ENCODE assay signal across 22 cellular contexts in genomic region chrX:102975016-102975415, GRCh38. TPM values are rescaled to one million over a fixed set of nuclear protein-coding genes. Genes with fewer than 3 reads are reported as not detected.
"Had no signal": no experiment of that assay in that cellular context is flagged by ENCODE, and none has a peak within 500 bp of the region (broad histone marks: within the 10 kb centered on the region; RNA-seq: fewer than 3 reads in every experiment).

No MANE protein-coding gene starts in this region.

- H3K4me3 ChIP-seq: esophagus squamous epithelium, hepatocyte, lung, neural progenitor cell, pancreas, smooth muscle cell had no signal

- H3K4me3 Mint-ChIP-seq: natural killer cell treated with Interleukin-12 subunit alpha and Interleukin-12 subunit beta and Interleukin-15 and Interleukin-18, amount 100 ng/mL, for 72 hours; neural progenitor cell; type B pancreatic cell had no signal

- H3K4me2 ChIP-seq: hepatocyte, neural progenitor cell, smooth muscle cell had no signal

- H3K36me3 Mint-ChIP-seq: neural progenitor cell had no signal

- H3K36me3 ChIP-seq: esophagus squamous epithelium, neural progenitor cell, pancreas had no signal

- DNase-seq: dermis blood vessel endothelial cell; esophagus squamous epithelium; foreskin melanocyte; head of caudate nucleus; left colon; left ventricle myocardium superior; mesenchymal stem cell; midbrain; nucleus accumbens; pancreas; right cardiac atrium; stimulated activated CD4-positive, alpha-beta T cell treated with anti-CD3 and anti-CD28 coated beads, Interleukin-2, amount 100 ng/mL, for 48 hours; stimulated activated naive CD4-positive, alpha-beta T cell treated with Interleukin-2 at 50 U/mL for 16 hours had no signal

- H3K27ac ChIP-seq: esophagus squamous epithelium, hepatocyte, neural progenitor cell, pancreas had no signal

- H3K79me2 ChIP-seq: hepatocyte had no signal

- H3K4me1 ChIP-seq: esophagus squamous epithelium, neural progenitor cell, pancreas had no signal

- H3K27ac Mint-ChIP-seq: natural killer cell treated with Interleukin-12 subunit alpha and Interleukin-12 subunit beta and Interleukin-15 and Interleukin-18, amount 100 ng/mL, for 72 hours; neural progenitor cell; progenitor cell of endocrine pancreas; type B pancreatic cell had no signal

- ATAC-seq: left colon; left ventricle myocardium superior; natural killer cell treated with Interleukin-12 subunit alpha and Interleukin-12 subunit beta and Interleukin-15 and Interleukin-18, amount 100 ng/mL, for 72 hours; pancreas; right cardiac atrium had no signal

- H3K4me1 Mint-ChIP-seq: neural progenitor cell had no signal

- H3K9me3 ChIP-seq: pancreas had no signal

- H3K27me3 Mint-ChIP-seq: progenitor cell of endocrine pancreas, type B pancreatic cell had no signal

- H3K27me3 ChIP-seq: esophagus squamous epithelium, hepatocyte, neural progenitor cell had no signal

- H2AFZ ChIP-seq: hepatocyte, neural progenitor cell had no signal

RNA-seq across cellular contexts. Expression of gene RAB40AL, which starts 37.9 kb away (rescaled TPM):
- total RNA-seq: dermis blood vessel endothelial cell, epithelial cell of proximal tubule, hepatocyte, kidney epithelial cell, left ventricle myocardium superior, smooth muscle cell had no signal
- polyA plus RNA-seq: smooth muscle cell had no signal
